Comparison of ENCODE assay signal across 24 cellular contexts in genomic region chr13:78393286-78393685, GRCh38.
"Had no signal": no experiment of that assay in that cellular context is flagged by ENCODE, and none has a peak within 500 bp of the region (broad histone marks: within the 10 kb centered on the region; RNA-seq: fewer than 3 reads in every experiment).

No MANE protein-coding gene starts in this region.

- H3K9me3 ChIP-seq: neutrophil, ovary, prostate gland, testis, vagina had no signal

- H3K4me3 ChIP-seq: coronary artery, heart left ventricle, ovary, prostate gland, testis, vagina had no signal

- H3K27me3 ChIP-seq: heart left ventricle, neutrophil, ovary, testis, vagina had no signal

- H3K27ac Mint-ChIP-seq: activated CD4-positive, alpha-beta T cell treated with anti-CD3 and anti-CD28 coated beads, Interleukin-2, amount 10 ng/mL, durations not matched to agents 7 days and 5 days; activated CD8-positive, alpha-beta T cell treated with anti-CD3 and anti-CD28 coated beads for 36 hours; activated naive CD8-positive, alpha-beta T cell treated with anti-CD3 and anti-CD28 coated beads, Interleukin-2, amount 50 U/mL, for 24 hours; activated T-helper 1 cell treated with anti-CD3 and anti-CD28 coated beads, Interleukin-12 subunit alpha, Interleukin-12 subunit beta, Interleukin-2, Interleukin-4 antibody, amounts not matched to agents 30 ng/mL and 10 ng/mL and 1 ng/mL, durations not matched to agents 14 hours and 24 hours and 36 hours; natural killer cell treated with Interleukin-12 subunit alpha and Interleukin-12 subunit beta and Interleukin-15 and Interleukin-18, amount 100 ng/mL, for 72 hours; stimulated activated naive B cell treated with anti-CD40 and anti-IgM and Interleukin-4, amounts not matched to agents 10 μg/mL and 1 μg/mL and 100 μg/mL, for 72 hours; type B pancreatic cell had no signal

- DNase-seq: activated CD4-positive, alpha-beta T cell treated with anti-CD3 and anti-CD28 coated beads, Interleukin-2, amount 10 ng/mL, durations not matched to agents 7 days and 5 days; activated CD4-positive, CD25-positive, alpha-beta regulatory T cell treated with anti-CD3 and anti-CD28 coated beads, Interleukin-2, amount 50 U/mL, for 72 hours; activated CD8-positive, alpha-beta T cell treated with anti-CD3 and anti-CD28 coated beads for 36 hours; activated gamma-delta T cell; activated naive CD4-positive, alpha-beta T cell treated with anti-CD3 and anti-CD28 coated beads, Interleukin-2, amount 50 U/mL, for 16 hours; activated naive CD8-positive, alpha-beta T cell treated with anti-CD3 and anti-CD28 coated beads, Interleukin-2, amount 50 U/mL, for 24 hours; cerebellar nuclear complex; heart left ventricle; islet precursor cell; left cardiac atrium; ovary; stimulated activated CD4-positive, alpha-beta T cell treated with anti-CD3 and anti-CD28 coated beads, Interleukin-2, amount 100 ng/mL, for 48 hours; stimulated activated CD8-positive, alpha-beta memory T cell treated with anti-CD3 and anti-CD28 coated beads, Interleukin-4, amount 100 ng/mL, for 48 hours; stimulated activated naive B cell treated with anti-CD40 and anti-IgM and Interleukin-4, amounts not matched to agents 10 μg/mL and 1 μg/mL and 100 μg/mL, for 72 hours; testis had no signal

- H3K4me1 ChIP-seq: heart left ventricle, prostate gland, testis, vagina had no signal

- H3K36me3 ChIP-seq: heart left ventricle, neutrophil, ovary, prostate gland, vagina had no signal

- H3K27me3 Mint-ChIP-seq: activated CD4-positive, alpha-beta T cell treated with anti-CD3 and anti-CD28 coated beads, Interleukin-2, amount 10 ng/mL, durations not matched to agents 7 days and 5 days; activated naive CD8-positive, alpha-beta T cell treated with anti-CD3 and anti-CD28 coated beads, Interleukin-2, amount 50 U/mL, for 24 hours; natural killer cell treated with Interleukin-12 subunit alpha and Interleukin-12 subunit beta and Interleukin-15 and Interleukin-18, amount 100 ng/mL, for 72 hours had no signal

- H3K9me3 Mint-ChIP-seq: activated CD4-positive, alpha-beta T cell treated with anti-CD3 and anti-CD28 coated beads, Interleukin-2, amount 10 ng/mL, durations not matched to agents 7 days and 5 days; activated T-helper 1 cell treated with anti-CD3 and anti-CD28 coated beads, Interleukin-12 subunit alpha, Interleukin-12 subunit beta, Interleukin-2, Interleukin-4 antibody, amounts not matched to agents 30 ng/mL and 10 ng/mL and 1 ng/mL, durations not matched to agents 14 hours and 24 hours and 36 hours; type B pancreatic cell had no signal

- ATAC-seq: activated CD8-positive, alpha-beta T cell treated with anti-CD3 and anti-CD28 coated beads for 36 hours; activated naive CD8-positive, alpha-beta T cell treated with anti-CD3 and anti-CD28 coated beads, Interleukin-2, amount 50 U/mL, for 24 hours; heart left ventricle; left cardiac atrium; natural killer cell treated with Interleukin-12 subunit alpha and Interleukin-12 subunit beta and Interleukin-15 and Interleukin-18, amount 100 ng/mL, for 72 hours; stimulated activated naive B cell treated with anti-CD40 and anti-IgM and Interleukin-4, amounts not matched to agents 10 μg/mL and 1 μg/mL and 100 μg/mL, for 72 hours had no signal

- H3K36me3 Mint-ChIP-seq: natural killer cell treated with Interleukin-12 subunit alpha and Interleukin-12 subunit beta and Interleukin-15 and Interleukin-18, amount 100 ng/mL, for 72 hours; stimulated activated naive B cell treated with anti-CD40 and anti-IgM and Interleukin-4, amounts not matched to agents 10 μg/mL and 1 μg/mL and 100 μg/mL, for 72 hours; type B pancreatic cell had no signal

- H3K4me3 Mint-ChIP-seq: activated CD4-positive, alpha-beta T cell treated with anti-CD3 and anti-CD28 coated beads, Interleukin-2, amount 10 ng/mL, durations not matched to agents 7 days and 5 days; activated CD8-positive, alpha-beta T cell treated with anti-CD3 and anti-CD28 coated beads for 36 hours; activated naive CD8-positive, alpha-beta T cell treated with anti-CD3 and anti-CD28 coated beads, Interleukin-2, amount 50 U/mL, for 24 hours; activated T-helper 1 cell treated with anti-CD3 and anti-CD28 coated beads, Interleukin-12 subunit alpha, Interleukin-12 subunit beta, Interleukin-2, Interleukin-4 antibody, amounts not matched to agents 30 ng/mL and 10 ng/mL and 1 ng/mL, durations not matched to agents 14 hours and 24 hours and 36 hours; natural killer cell treated with Interleukin-12 subunit alpha and Interleukin-12 subunit beta and Interleukin-15 and Interleukin-18, amount 100 ng/mL, for 72 hours; stimulated activated naive B cell treated with anti-CD40 and anti-IgM and Interleukin-4, amounts not matched to agents 10 μg/mL and 1 μg/mL and 100 μg/mL, for 72 hours; type B pancreatic cell had no signal

- H3K4me1 Mint-ChIP-seq: activated CD4-positive, alpha-beta T cell treated with anti-CD3 and anti-CD28 coated beads, Interleukin-2, amount 10 ng/mL, durations not matched to agents 7 days and 5 days; activated naive CD8-positive, alpha-beta T cell treated with anti-CD3 and anti-CD28 coated beads, Interleukin-2, amount 50 U/mL, for 24 hours; stimulated activated naive B cell treated with anti-CD40 and anti-IgM and Interleukin-4, amounts not matched to agents 10 μg/mL and 1 μg/mL and 100 μg/mL, for 72 hours had no signal

- H3K27ac ChIP-seq: coronary artery, epithelial cell of prostate, heart left ventricle, neutrophil, ovary, prostate gland, testis, vagina, VCaP had no signal
